ENCODE assay signal across 15 cellular contexts in the genomic region with DNA sequence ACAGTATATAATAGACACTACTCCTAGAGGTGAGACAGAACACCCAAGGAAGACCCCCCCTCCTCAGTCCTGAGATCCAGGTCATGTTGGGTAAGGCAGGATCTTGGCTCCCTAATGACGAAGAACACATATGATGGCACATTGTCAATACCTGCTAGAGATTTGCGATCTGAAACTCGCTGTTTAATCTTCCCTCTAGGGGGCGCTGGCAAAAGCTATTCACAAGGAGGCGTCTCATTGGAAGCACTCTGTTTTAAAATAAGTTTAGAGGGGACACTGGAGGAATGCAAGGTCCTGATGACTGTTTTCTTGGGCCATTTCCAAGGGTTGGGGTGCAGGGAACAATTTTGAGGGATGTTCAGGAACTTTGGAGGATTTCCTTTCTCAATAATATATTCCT.
DNase-seq lines count a peak whose midpoint lies in the region; ATAC-seq and TF ChIP-seq lines count a peak whose summit lies in the region.
"Had no signal": no experiment of that assay in that cellular context is flagged by ENCODE, and none has a peak within 500 bp of the region (broad histone marks: within the 10 kb centered on the region; RNA-seq: fewer than 3 reads in every experiment).

No MANE protein-coding gene starts in this region.

- no peaks in the 10 kb centered on the region for H3K36me3 ChIP-seq in KMS-11 (ENCODE audit: insufficient read depth)
- H3K36me3 ChIP-seq in brain microvascular endothelial cell (replicated peaks) = no peaks in the 10 kb centered on the region
- H3K36me3 ChIP-seq in neural progenitor cell = no peaks in the 10 kb centered on the region
- H3K36me3 ChIP-seq in trophoblast cell (ENCODE audit: control insufficient read depth in 1 of 2, insufficient read depth in 2 of 2, low read length in 2 of 2) = no peaks in the 10 kb centered on the region
- H3K36me3 ChIP-seq: left ventricle myocardium inferior had no signal

- H4K91ac ChIP-seq in trophoblast cell (ENCODE audit: low read depth, low read length) = no peak overlapping the region

- no peak overlapping the region for H2AK5ac ChIP-seq in trophoblast cell (ENCODE audit: low read length)

- no peak overlapping the region for H3K4ac ChIP-seq in trophoblast cell (ENCODE audit: low read depth, low read length)

- peaks cover 5% of the 10 kb centered on the region for H3K4me1 ChIP-seq in KMS-11 (ENCODE audit: low read depth, poor library complexity, severe bottlenecking)
- no peaks in the 10 kb centered on the region for H3K4me1 ChIP-seq in neural progenitor cell
- peaks cover 0 to 2% of the 10 kb centered on the region in 2 experiments for H3K4me1 ChIP-seq in trophoblast cell (ENCODE audit: control insufficient read depth in 1 of 2, insufficient read depth in 2 of 2, low read length in 2 of 2)
- H3K4me1 ChIP-seq: left ventricle myocardium inferior had no signal

- in situ Hi-C loops in brain microvascular endothelial cell (cut with HindIII; ENCODE audit: low pct_ligation_motif_present, low sequenced_read_pairs) = no loop called here

- POLR2A ChIA-PET in T-cell (lab: Charles Lee) = no interaction called here

- no peaks in the 10 kb centered on the region for H3K79me1 ChIP-seq in trophoblast cell (ENCODE audit: low read length)

- WGBS in trophoblast cell (ENCODE audit: extremely low coverage, insufficient coverage, insufficient read length) = no CpG with 5 or more reads among the region's 5 CpGs

- H3K27me3 Mint-ChIP-seq in neural progenitor cell (ENCODE audit: insufficient read depth, low read depth) (no peaks in the 10 kb centered on the region), T-cell (no peaks in the 10 kb centered on the region)

- no peak overlapping the region for H3K23ac ChIP-seq in trophoblast cell (ENCODE audit: low read length)

- no peak overlapping the region for H4K8ac ChIP-seq in trophoblast cell (ENCODE audit: low read depth, low read length)

- H4K20me1 ChIP-seq in KMS-11 (ENCODE audit: insufficient read depth) = no peaks in the 10 kb centered on the region
- no peaks in the 10 kb centered on the region for H4K20me1 ChIP-seq in neural progenitor cell (ENCODE audit: low read depth)

- TF ChIP-seq CTCF in KMS-11 (conservative IDR thresholded peaks at IDR 0.05; ENCODE audit: low read depth, low read length) (peak; percentile 43; the same call in 1 of the 2 replicates), brain microvascular endothelial cell (IDR thresholded peaks at IDR 0.05; ENCODE audit: low read depth, low read length, missing control alignments) (peak; percentile 9), neural progenitor cell (IDR thresholded peaks at IDR 0.05) (peak; percentile 70)

- H3K9ac ChIP-seq in KMS-11 = no peak overlapping the region
- no peak overlapping the region for H3K9ac ChIP-seq in neural progenitor cell
- no peak overlapping the region for H3K9ac ChIP-seq in trophoblast cell (ENCODE audit: low read length)

- H3K79me2 ChIP-seq in KMS-11 (ENCODE audit: insufficient read depth, low read depth) = no peaks in the 10 kb centered on the region
- no peaks in the 10 kb centered on the region for H3K79me2 ChIP-seq in neural progenitor cell (ENCODE audit: low read depth)
- no peaks in the 10 kb centered on the region for H3K79me2 ChIP-seq in trophoblast cell (ENCODE audit: control insufficient read depth, insufficient read depth, low read length, poor library complexity)

- H4K12ac ChIP-seq in trophoblast cell (ENCODE audit: low read depth, low read length) = no peak overlapping the region

- no peak overlapping the region for H2BK5ac ChIP-seq in trophoblast cell (ENCODE audit: low read depth, low read length, poor library complexity)

- H3K4me3 ChIP-seq in KMS-11 (IDR thresholded peaks at IDR 0.05; ENCODE audit: insufficient read depth, low read depth, low read length) = no peak overlapping the region
- no peak overlapping the region for H3K4me3 ChIP-seq in brain microvascular endothelial cell (ENCODE audit: low read depth, low read length)
- H3K4me3 ChIP-seq in neural progenitor cell = no peak overlapping the region
- H3K4me3 ChIP-seq in trophoblast cell (ENCODE audit: low read depth, low read length) = no peak overlapping the region
- H3K4me3 ChIP-seq: left ventricle myocardium inferior had no signal

- no peak overlapping the region for H3K14ac ChIP-seq in trophoblast cell (ENCODE audit: low read length)

- H3K27me3 ChIP-seq in KMS-11 (ENCODE audit: insufficient read depth, low read depth) (no peaks in the 10 kb centered on the region), brain microvascular endothelial cell (replicated peaks) (no peaks in the 10 kb centered on the region), neural progenitor cell (no peaks in the 10 kb centered on the region), trophoblast cell (ENCODE audit: insufficient read depth, low read length) (no peaks in the 10 kb centered on the region)

- H3K27ac Mint-ChIP-seq in neural progenitor cell (no peak overlapping the region), T-cell (no peak overlapping the region)

- no peak overlapping the region for H3K18ac ChIP-seq in trophoblast cell (ENCODE audit: low read length)

- H3K27ac ChIP-seq in KMS-11 (no peak overlapping the region), brain microvascular endothelial cell (no peak overlapping the region), neural progenitor cell (no peak overlapping the region), trophoblast cell (ENCODE audit: low read depth, low read length) (no peak overlapping the region)
- H3K27ac ChIP-seq: left ventricle myocardium inferior, VCaP had no signal

- H3K4me2 ChIP-seq in KMS-11 = no peak overlapping the region
- no peak overlapping the region for H3K4me2 ChIP-seq in neural progenitor cell
- H3K4me2 ChIP-seq in trophoblast cell (ENCODE audit: low read length) = no peak overlapping the region

- H2BK12ac ChIP-seq in trophoblast cell (ENCODE audit: low read length) = no peak overlapping the region

- H2AFZ ChIP-seq in KMS-11 (ENCODE audit: low read depth) (no peak overlapping the region), neural progenitor cell (replicated peaks) (no peak overlapping the region), trophoblast cell (ENCODE audit: insufficient read depth, low read length, poor library complexity) (no peak overlapping the region)

- H3K9me3 ChIP-seq in neural progenitor cell (ENCODE audit: low read depth) (no peaks in the 10 kb centered on the region), trophoblast cell (ENCODE audit: insufficient read depth, low read depth, low read length) (no peaks in the 10 kb centered on the region)
- H3K9me3 ChIP-seq: left ventricle myocardium inferior had no signal

- no peaks in the 10 kb centered on the region for H3F3A ChIP-seq in neural progenitor cell (ENCODE audit: low read depth)

- no peaks in the 10 kb centered on the region for H3K36me3 Mint-ChIP-seq in neural progenitor cell
- no peaks in the 10 kb centered on the region for H3K36me3 Mint-ChIP-seq in T-cell

- CTCF ChIA-PET in T-cell (lab: Charles Lee) = no interaction called here

- peak; percentile 41 for DNase-seq in NCI-H82 (lab: John Stamatoyannopoulos, UW)
- DNase-seq in NCI-H82 treated with DMSO at 0.1 percent for 48 hours (lab: John Stamatoyannopoulos, UW; ENCODE audit: unreplicated experiment) = no peak
- no peak for DNase-seq in brain microvascular endothelial cell
- DNase-seq in neural progenitor cell (ENCODE audit: low spot score) = peak; percentile 45
- no peak for DNase-seq in T-cell
- no peak for DNase-seq in inferior parietal cortex (ENCODE audit: extremely low spot score)
- no peak for DNase-seq in trophoblast cell
- DNase-seq: amniotic stem cell, dermis blood vessel endothelial cell, Karpas-422, left ventricle myocardium inferior, NCI-H2227 treated with DMSO at 0.1 percent for 48 hours, Right ventricle myocardium superior had no signal

- H3K4me3 Mint-ChIP-seq in neural progenitor cell (no peak overlapping the region), T-cell (no peak overlapping the region)

- no peak overlapping the region for H2BK120ac ChIP-seq in trophoblast cell (ENCODE audit: insufficient read depth, low read length, poor library complexity)

- no peaks in the 10 kb centered on the region for H3K9me3 Mint-ChIP-seq in neural progenitor cell
- peaks cover 2 to 25% (median 9%) of the 10 kb centered on the region in 3 donors for H3K9me3 Mint-ChIP-seq in T-cell

- no peaks in the 10 kb centered on the region for H3K4me1 Mint-ChIP-seq in neural progenitor cell
- H3K4me1 Mint-ChIP-seq in T-cell = no peaks in the 10 kb centered on the region

- no peak for ATAC-seq in T-cell (replicated peaks in 1 of 4)

Comparison
In these comparisons a context has a peak if more than half of its experiments do, and no peak if none do; other contexts are left out.
1. DNase-seq: peak in NCI-H82 (single experiment) and neural progenitor cell (single experiment); none in NCI-H82 treated with DMSO at 0.1 percent for 48 hours (single experiment), brain microvascular endothelial cell (single experiment), T-cell (0 of 34), inferior parietal cortex (single experiment) and trophoblast cell (0 of 2).
2. CTCF ChIP-seq: peak in every context shown above with its lines; median percentile 70 in neural progenitor cell; 43 in KMS-11; 9 in brain microvascular endothelial cell.